Comparison of ENCODE assay signal across 27 cellular contexts in genomic region chr14:70812124-70812818, GRCh38. TPM values are rescaled to one million over a fixed set of nuclear protein-coding genes. Genes with fewer than 3 reads are reported as not detected.
DNase-seq lines count a peak whose midpoint lies in the region; ATAC-seq, FAIRE-seq and TF ChIP-seq lines count a peak whose summit lies in the region.
"Had no signal": no experiment of that assay in that cellular context is flagged by ENCODE, and none has a peak within 500 bp of the region (broad histone marks: within the 10 kb centered on the region; RNA-seq: fewer than 3 reads in every experiment).

No MANE protein-coding gene starts in this region.

- ATAC-seq in HepG2 (no peak), right lobe of liver (no peak), Panc1 (no peak), HG03139 (IDR thresholded peaks at IDR 0.05; ENCODE audit: unreplicated experiment) (no peak), heart left ventricle (no peak)
- ATAC-seq: left lobe of liver; stimulated activated naive CD8-positive, alpha-beta T cell treated with anti-CD3 and anti-CD28 coated beads, Interleukin-15, Interleukin-2, amounts not matched to agents 100 U/mL and 50 U/mL, for 24 hours had no signal

- TF ChIP-seq CTCF in HepG2 (CRISPR knock-in tag; IDR thresholded peaks at IDR 0.05) = no peak
- TF ChIP-seq CTCF in right lobe of liver (IDR thresholded peaks at IDR 0.05) = no peak
- no peak for TF ChIP-seq CTCF in Panc1 (IDR thresholded peaks at IDR 0.05)
- TF ChIP-seq CTCF in heart left ventricle (IDR thresholded peaks at IDR 0.05) = no peak

- 89% methylated on average over 2 of the region's 2 CpGs for WGBS in HepG2 (ENCODE audit: low lambda C conversion rate)
- 80% methylated on average over 2 of the region's 2 CpGs for WGBS in right lobe of liver (ENCODE audit: insufficient coverage, low coverage, low lambda C conversion rate, missing lambda C conversion rate)
- 68 to 73% (median 71%) methylated on average over 2 of the region's 2 CpGs for WGBS in heart left ventricle, 4 donors

- BruUV-seq in HepG2 (replicated peaks; lab: Mats Ljungman, UMichigan) = no TSS peak
- TSS peak; percentile 58 for BruUV-seq in Panc1 (replicated peaks; lab: Mats Ljungman, UMichigan)

- no peak for TF ChIP-seq EP300 in HepG2 (IDR thresholded peaks at IDR 0.05; ENCODE audit: low read depth in 2 of 2, low read length in 2 of 2)
- no peak for TF ChIP-seq EP300 in HepG2 (CRISPR knock-in tag; IDR thresholded peaks at IDR 0.05; ENCODE audit: borderline replicate concordance)

- no peak for TF ChIP-seq RAD21 in HepG2 (CRISPR knock-in tag; IDR thresholded peaks at IDR 0.05)

- H3K9me3 ChIP-seq in HepG2 (ENCODE audit: low read length) = no peaks in the 10 kb centered on the region
- H3K9me3 ChIP-seq in right lobe of liver = no peaks in the 10 kb centered on the region
- H3K9me3 ChIP-seq in Panc1 (ENCODE audit: control insufficient read depth, insufficient read depth, low read depth, low read length) = no peaks in the 10 kb centered on the region
- no peaks in the 10 kb centered on the region for H3K9me3 ChIP-seq in heart left ventricle
- H3K9me3 ChIP-seq: neutrophil, thyroid gland had no signal

- FAIRE-seq in HepG2 (lab: Jason Lieb, UNC) = no peak
- peak; percentile 81 for FAIRE-seq in urothelium cell line (lab: Jason Lieb, UNC)

- H3K27me3 ChIP-seq in HepG2 (ENCODE audit: control insufficient read depth in 1 of 2, insufficient read depth in 2 of 2, low read length in 2 of 2) = no peaks in the 10 kb centered on the region; a peak in 1 of 5 replicates
- H3K27me3 ChIP-seq in right lobe of liver = no peaks in the 10 kb centered on the region
- no peaks in the 10 kb centered on the region for H3K27me3 ChIP-seq in Panc1 (ENCODE audit: control insufficient read depth, insufficient read depth, low read length)
- peaks cover 0 to 19% (median 10%) of the 10 kb centered on the region in 9 donors for H3K27me3 ChIP-seq in heart left ventricle
- H3K27me3 ChIP-seq: cardiac muscle cell, thyroid gland had no signal

- peaks cover 18% of the 10 kb centered on the region for H3K79me2 ChIP-seq in HepG2 (ENCODE audit: insufficient read depth, low read length)

- in situ Hi-C loops in HepG2 (cut with HindIII; ENCODE audit: extremely low pct_ligation_motif_present, low pct_unique_long_range_greater_than_20kb) (no loop called here), Panc1 (cut with HindIII; ENCODE audit: low pct_unique_long_range_greater_than_20kb, low sequenced_read_pairs) (no loop called here)

- POLR2A ChIA-PET in HepG2 (lab: Yijun Ruan, JAX) = no interaction called here
- POLR2A ChIA-PET in Panc1 (lab: Charles Lee) = no interaction called here

- H3K36me3 ChIP-seq in HepG2 (replicated peaks in 1 of 2; ENCODE audit: control insufficient read depth in 1 of 2, insufficient read depth in 2 of 2, low read length in 2 of 2) = no peaks in the 10 kb centered on the region
- no peaks in the 10 kb centered on the region for H3K36me3 ChIP-seq in right lobe of liver
- H3K36me3 ChIP-seq in Panc1 (ENCODE audit: control insufficient read depth, insufficient read depth, low read length) = no peaks in the 10 kb centered on the region; the same call in 1 of the 2 replicates
- H3K36me3 ChIP-seq in heart left ventricle = no peaks in the 10 kb centered on the region
- H3K36me3 ChIP-seq: cardiac muscle cell, neutrophil, thyroid gland had no signal

- H2AFZ ChIP-seq in HepG2 (ENCODE audit: low read length) = no peak overlapping the region

- H3K4me1 ChIP-seq in HepG2 (ENCODE audit: insufficient read depth, low read length) = peaks cover 42% of the 10 kb centered on the region
- peaks cover 0 to 6% (median 0%) of the 10 kb centered on the region in 4 donors for H3K4me1 ChIP-seq in right lobe of liver
- peaks cover 19% of the 10 kb centered on the region for H3K4me1 ChIP-seq in Panc1 (ENCODE audit: control insufficient read depth, insufficient read depth, low read length)
- peaks cover 0 to 24% (median 6%) of the 10 kb centered on the region in 12 donors for H3K4me1 ChIP-seq in heart left ventricle

- no peak for TF ChIP-seq POLR2A in HepG2 (IDR thresholded peaks at IDR 0.05; ENCODE audit: insufficient read depth in 1 of 2, low read depth in 2 of 2, low read length in 2 of 2)
- no peak for TF ChIP-seq POLR2A in right lobe of liver (IDR thresholded peaks at IDR 0.05)
- TF ChIP-seq POLR2A in heart left ventricle (IDR thresholded peaks at IDR 0.05) = no peak

- H3K9ac ChIP-seq in HepG2 (ENCODE audit: insufficient read depth, low read depth, low read length) = no peak overlapping the region

- peak overlapping the region in 1 of 3 experiments; percentile 10; a peak in 2 of 6 replicates for H3K4me3 ChIP-seq in HepG2 (replicated peaks in 1 of 3; ENCODE audit: insufficient read depth in 1 of 3, low read depth in 2 of 3, low read length in 3 of 3)
- no peak overlapping the region for H3K4me3 ChIP-seq in right lobe of liver
- no peak overlapping the region for H3K4me3 ChIP-seq in Panc1 (ENCODE audit: low read depth in 2 of 2, low read length in 2 of 2)
- no peak overlapping the region for H3K4me3 ChIP-seq in heart left ventricle
- H3K4me3 ChIP-seq: cardiac muscle cell, SK-N-MC, skin epidermis, thyroid gland had no signal

- intact Hi-C loops in HepG2 (cut with micrococcal nuclease; ENCODE audit: unreplicated experiment) = no loop called here
- intact Hi-C loops in right lobe of liver (cut with DNase I) = loop anchor here (10.0 kb wide), 3 partner anchors 163 to 197 kb away; no protein-coding TSS in a partner anchor
- intact Hi-C loops in Panc1 (cut with micrococcal nuclease; ENCODE audit: unreplicated experiment) = loop anchor here (5.0 kb wide), 1 partner anchor 190 kb away; no protein-coding TSS in a partner anchor
- intact Hi-C loops in heart left ventricle (cut with DNase I) = loop anchor here in 3 of 10 donors (10.0 kb wide), 3 partner anchors 97 to 997 kb away; no protein-coding TSS in a partner anchor

- no peak for DNase-seq in HepG2 (ENCODE audit: low spot score)
- no peak for DNase-seq in right lobe of liver
- DNase-seq in Panc1 (ENCODE audit: low read depth, low spot score) = no peak
- peak; percentile 79 for DNase-seq in islet precursor cell
- DNase-seq in urothelium cell line (ENCODE audit: low spot score) = no peak
- no peak for DNase-seq in NCI-H345 treated with DMSO at 0.1 percent for 48 hours (lab: John Stamatoyannopoulos, UW; ENCODE audit: unreplicated experiment)
- DNase-seq in heart left ventricle = no peak
- DNase-seq: activated CD4-positive, alpha-beta memory T cell treated with anti-CD3 and anti-CD28 coated beads for 36 hours; activated CD4-positive, CD25-positive, alpha-beta regulatory T cell; activated naive CD4-positive, alpha-beta T cell; amygdala; DMS 273 treated with DMSO at 0.1 percent for 48 hours; foreskin melanocyte; GOT3; Karpas-422; NCI-H1092 treated with DMSO at 0.1 percent for 48 hours; NCI-H2171; NCI-H774; stimulated activated CD4-positive, alpha-beta T cell treated with anti-CD3 and anti-CD28 coated beads, Interleukin-2, amount 100 ng/mL, for 48 hours; stimulated activated naive CD8-positive, alpha-beta T cell treated with anti-CD3 and anti-CD28 coated beads, Interleukin-15, Interleukin-2, amounts not matched to agents 100 U/mL and 50 U/mL, for 24 hours; thyroid gland had no signal

- no peaks in the 10 kb centered on the region for H4K20me1 ChIP-seq in HepG2 (ENCODE audit: insufficient read depth, low read length)

- CTCF ChIA-PET in HepG2 (lab: Yijun Ruan, JAX; ENCODE audit: low intra/inter-chr PET ratio, low total read pairs) (no interaction called here), Panc1 (lab: Charles Lee) (no interaction called here)

- H3K27ac ChIP-seq in HepG2 (ENCODE audit: extremely low read length, insufficient read depth, low read length) = no peak overlapping the region
- no peak overlapping the region for H3K27ac ChIP-seq in right lobe of liver
- H3K27ac ChIP-seq in Panc1 (ENCODE audit: low read length) = no peak overlapping the region
- H3K27ac ChIP-seq in heart left ventricle = no peak overlapping the region
- H3K27ac ChIP-seq: cardiac muscle cell, neutrophil, SK-N-MC, thyroid gland had no signal

- H3K4me2 ChIP-seq in HepG2 (ENCODE audit: low read depth, low read length) = peak overlapping the region; percentile 90

TF ChIP-seq in HepG2, 621 proteins besides CTCF, POLR2A, EP300 and RAD21:
- TF ChIP-seq ZNF205 (CRISPR knock-in tag; IDR thresholded peaks at IDR 0.05) (peak; percentile 79), AGO1 (IDR thresholded peaks at IDR 0.05; ENCODE audit: low read depth, low read length, poor library complexity, severe bottlenecking) (no peak)

RNA-seq across cellular contexts. Expression of gene MAP3K9, which starts 3.0 kb away (rescaled TPM):
- total RNA-seq in HepG2 (2016; rRNA removed; fragmentation: Illumina TruSeq; extraction: Trizol) (3.5 and 4.5 TPM in 2 replicates), right lobe of liver (1 to 10 TPM; 2.0 to 3.6 (median 2.7) TPM), Panc1 (2021; ENCODE audit: unreplicated experiment) (12.1 TPM), heart left ventricle (1 to 10 TPM; 1.2 to 2.8 (median 1.7) TPM)
- total RNA-seq in HepG2 (2016; cell fraction: cytosol; rRNA removed; fragmentation: Illumina TruSeq; extraction: Trizol; ENCODE audit: low read depth) = 0.62 and 1.2 TPM in 2 replicates
- total RNA-seq in HepG2 (2016; cell fraction: insoluble cytoplasmic fraction; rRNA removed; fragmentation: Illumina TruSeq; extraction: Trizol) = 2.6 and 4.4 TPM in 2 replicates
- 1.3 and 1.6 TPM in 2 replicates for total RNA-seq in HepG2 (2016; cell fraction: membrane; rRNA removed; fragmentation: Illumina TruSeq; extraction: Trizol)
- total RNA-seq in HepG2 (2016; cell fraction: nucleus; rRNA removed; fragmentation: Illumina TruSeq; extraction: Trizol) = 4.5 TPM in 2 replicates
- polyA plus RNA-seq in HepG2 (2011; rRNA removed) (4.3 and 4.7 TPM in 2 replicates), heart left ventricle (1 to 10 TPM in 1 of 2 donors, under 1 TPM in 1; 0.91 to 3.8 TPM)
- polyA plus RNA-seq in HepG2 (2011; cell fraction: cytosol; rRNA removed) = 2.9 and 3.0 TPM in 2 replicates
- 7.1 and 8.3 TPM in 2 replicates for polyA plus RNA-seq in HepG2 (2011; cell fraction: nucleus; rRNA removed)
- 3.0 and 4.6 TPM in 2 replicates for polyA plus RNA-seq in HepG2 (2012)
- polyA plus RNA-seq in HepG2 (2016; cell fraction: cytosol; fragmentation: Illumina TruSeq; extraction: Trizol; ENCODE audit: low read depth) = 0.14 and 0.20 TPM in 2 replicates
- polyA plus RNA-seq in HepG2 (2016; cell fraction: insoluble cytoplasmic fraction; fragmentation: Illumina TruSeq; extraction: Trizol; ENCODE audit: low read depth) = 2.4 and 2.9 TPM in 2 replicates
- 0.55 and 0.63 TPM in 2 replicates for polyA plus RNA-seq in HepG2 (2016; cell fraction: membrane; fragmentation: Illumina TruSeq; extraction: Trizol; ENCODE audit: low read depth)
- 5.0 and 5.3 TPM in 2 replicates for polyA plus RNA-seq in HepG2 (2016; cell fraction: nucleus; fragmentation: Illumina TruSeq; extraction: Trizol; ENCODE audit: insufficient read depth, low read depth)
- polyA minus RNA-seq in HepG2 (2011; rRNA and poly(A)+ RNA removed; ENCODE audit: low replicate concordance) = 5.8 and 6.7 TPM in 2 replicates
- 3.2 TPM in 2 replicates for polyA minus RNA-seq in HepG2 (2011; cell fraction: cytosol; rRNA and poly(A)+ RNA removed)
- polyA minus RNA-seq in HepG2 (2011; cell fraction: nucleus; rRNA and poly(A)+ RNA removed) = 8.8 and 9.2 TPM in 2 replicates
- polyA plus RNA-seq in Panc1 (2012; ENCODE audit: insufficient read length) = 7.2 TPM
